Comparison of ENCODE assay signal across 21 cellular contexts in the genomic region with DNA sequence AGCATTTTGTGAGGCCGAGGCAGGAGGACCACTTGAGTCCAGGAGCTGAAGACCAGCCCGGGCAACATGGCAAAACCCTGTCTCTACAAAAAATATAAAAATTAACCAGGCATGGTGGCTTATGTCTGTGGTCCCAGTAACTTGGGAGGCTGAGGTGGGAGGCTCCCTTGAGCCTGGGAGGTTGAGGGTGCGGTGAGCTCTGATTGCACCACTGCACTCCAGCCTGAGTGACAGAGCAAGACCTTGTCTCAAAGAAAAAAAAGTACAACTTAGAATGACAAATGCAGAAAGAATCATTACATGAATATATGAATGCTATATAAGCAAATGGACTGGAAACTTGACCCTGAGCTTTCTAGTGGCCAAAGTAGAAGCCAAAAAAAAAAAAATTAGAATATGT. TPM values are rescaled to one million over a fixed set of nuclear protein-coding genes. Genes with fewer than 3 reads are reported as not detected.
DNase-seq lines count a peak whose midpoint lies in the region; TF ChIP-seq lines count a peak whose summit lies in the region.
"Had no signal": no experiment of that assay in that cellular context is flagged by ENCODE, and none has a peak within 500 bp of the region (broad histone marks: within the 10 kb centered on the region; RNA-seq: fewer than 3 reads in every experiment).

No MANE protein-coding gene starts in this region.

- H3K27ac Mint-ChIP-seq in CD14-positive monocyte, result peak overlapping the region in 6 of 7 donors; percentile 64 to 88 (median 76)
- peak overlapping the region; percentile 10 for H3K27ac Mint-ChIP-seq in dendritic cell treated with granulocyte-macrophage colony-stimulating factor and Interleukin-4, amounts not matched to agents 40 ng/mL and 50 ng/mL, for 4 days
- H3K27ac Mint-ChIP-seq: H9, IgD-negative memory B cell, T-cell had no signal

- H3K4me2 ChIP-seq in Loucy (ENCODE audit: low read depth, low read length, poor library complexity, severe bottlenecking) (peak overlapping the region; percentile 69), Karpas-422 (ENCODE audit: low read depth, low read length, poor library complexity, severe bottlenecking) (no peak overlapping the region)

- peaks cover 32% of the 10 kb centered on the region for H3K4me1 Mint-ChIP-seq in CD14-positive monocyte
- H3K4me1 Mint-ChIP-seq in dendritic cell treated with granulocyte-macrophage colony-stimulating factor and Interleukin-4, amounts not matched to agents 40 ng/mL and 50 ng/mL, for 4 days (ENCODE audit: low read depth), result peaks cover 28% of the 10 kb centered on the region
- H3K4me1 Mint-ChIP-seq: H9 had no signal

- H3K27me3 ChIP-seq in Loucy (ENCODE audit: insufficient read depth, low read length, poor library complexity, severe bottlenecking) (no peaks in the 10 kb centered on the region), stomach (no peaks in the 10 kb centered on the region), Karpas-422 (ENCODE audit: low read length) (no peaks in the 10 kb centered on the region)
- H3K27me3 ChIP-seq: MG63, Peyer's patch, SJCRH30 had no signal

- TF ChIP-seq EP300 in stomach (IDR thresholded peaks at IDR 0.05), result no peak

- H3K9me3 Mint-ChIP-seq in CD14-positive monocyte, result no peaks in the 10 kb centered on the region
- H3K9me3 Mint-ChIP-seq in dendritic cell treated with granulocyte-macrophage colony-stimulating factor and Interleukin-4, amounts not matched to agents 40 ng/mL and 50 ng/mL, for 4 days, result no peaks in the 10 kb centered on the region
- H3K9me3 Mint-ChIP-seq: H9, IgD-negative memory B cell, T-cell had no signal

- H3K79me2 ChIP-seq in Loucy (ENCODE audit: insufficient read depth, low read length) (no peaks in the 10 kb centered on the region), Karpas-422 (ENCODE audit: low read length) (no peaks in the 10 kb centered on the region)

- H3K4me1 ChIP-seq in Loucy (ENCODE audit: insufficient read depth, low read length, poor library complexity, severe bottlenecking), result peaks cover 24% of the 10 kb centered on the region
- H3K4me1 ChIP-seq in stomach, result peaks cover 16 to 62% (median 39%) of the 10 kb centered on the region in 4 donors
- H3K4me1 ChIP-seq in Karpas-422 (ENCODE audit: low read length), result peaks cover 6% of the 10 kb centered on the region
- H3K4me1 ChIP-seq: SJCRH30 had no signal

- H4K20me1 ChIP-seq in Loucy (ENCODE audit: insufficient read depth, low read length, poor library complexity, severe bottlenecking) (no peaks in the 10 kb centered on the region), Karpas-422 (ENCODE audit: insufficient read depth, low read depth, low read length) (no peaks in the 10 kb centered on the region)

- no peaks in the 10 kb centered on the region for H3F3A ChIP-seq in Loucy (ENCODE audit: low read depth)

- H3K9me3 ChIP-seq in Loucy (ENCODE audit: insufficient read depth, low read depth, low read length), result no peaks in the 10 kb centered on the region
- no peaks in the 10 kb centered on the region for H3K9me3 ChIP-seq in stomach
- H3K9me3 ChIP-seq in Karpas-422 (ENCODE audit: low read length), result no peaks in the 10 kb centered on the region
- H3K9me3 ChIP-seq: MG63, Peyer's patch, SJCRH30 had no signal

- H2AFZ ChIP-seq in Loucy (ENCODE audit: low read length), result no peak overlapping the region
- no peak overlapping the region for H2AFZ ChIP-seq in Karpas-422 (ENCODE audit: low read length)

- no peak for DNase-seq in CD14-positive monocyte (ENCODE audit: low spot score)
- no peak for DNase-seq in stomach
- DNase-seq in NCI-H2081 treated with DMSO at 0.1 percent for 48 hours (lab: John Stamatoyannopoulos, UW), result no peak
- no peak for DNase-seq in NCI-H82 (lab: John Stamatoyannopoulos, UW)
- DNase-seq in Karpas-422, result no peak
- DNase-seq: COR-L47; DMS 273 treated with DMSO at 0.1 percent for 48 hours; H9; Kasumi-1; MG63; NCI-H1092; NCI-H1436; NCI-H187 treated with DMSO at 0.1 percent for 48 hours; NCI-H510A; NK-92 treated with Interleukin-12 subunit alpha and Interleukin-12 subunit beta, amount 100 ng/mL, for 24 hours; Peyer's patch; SJCRH30; T-cell had no signal

- H3K9me2 ChIP-seq in Loucy (replicated peaks; ENCODE audit: low read depth, low read length) (no peaks in the 10 kb centered on the region), Karpas-422 (replicated peaks; ENCODE audit: insufficient read depth, low read length) (no peaks in the 10 kb centered on the region)

- no peak overlapping the region for H3K4me3 Mint-ChIP-seq in CD14-positive monocyte
- no peak overlapping the region for H3K4me3 Mint-ChIP-seq in dendritic cell treated with granulocyte-macrophage colony-stimulating factor and Interleukin-4, amounts not matched to agents 40 ng/mL and 50 ng/mL, for 4 days
- H3K4me3 Mint-ChIP-seq: H9, T-cell had no signal

- H3K36me3 ChIP-seq in Loucy (ENCODE audit: insufficient read depth, low read length) (no peaks in the 10 kb centered on the region), stomach (no peaks in the 10 kb centered on the region), Karpas-422 (ENCODE audit: insufficient read depth, low read length) (no peaks in the 10 kb centered on the region)
- H3K36me3 ChIP-seq: MG63, Peyer's patch, SJCRH30 had no signal

- peaks cover 0 to 4% (median 1%) of the 10 kb centered on the region in 3 donors for H3K27me3 Mint-ChIP-seq in CD14-positive monocyte (ENCODE audit: low read depth in 3 of 3)
- H3K27me3 Mint-ChIP-seq in dendritic cell treated with granulocyte-macrophage colony-stimulating factor and Interleukin-4, amounts not matched to agents 40 ng/mL and 50 ng/mL, for 4 days, result no peaks in the 10 kb centered on the region
- H3K27me3 Mint-ChIP-seq: IgD-negative memory B cell, T-cell had no signal

- no peak overlapping the region for H3K9ac ChIP-seq in Loucy (ENCODE audit: low read depth, low read length, poor library complexity, severe bottlenecking)
- no peak overlapping the region for H3K9ac ChIP-seq in Karpas-422 (ENCODE audit: low read length)

- no peak overlapping the region for H3K4me3 ChIP-seq in Loucy (ENCODE audit: low read length, poor library complexity, severe bottlenecking)
- H3K4me3 ChIP-seq in stomach, result no peak overlapping the region
- no peak overlapping the region for H3K4me3 ChIP-seq in Karpas-422 (ENCODE audit: low read length)
- H3K4me3 ChIP-seq: MG63, Peyer's patch, SJCRH30 had no signal

- no peaks in the 10 kb centered on the region for H3K36me3 Mint-ChIP-seq in CD14-positive monocyte
- H3K36me3 Mint-ChIP-seq in dendritic cell treated with granulocyte-macrophage colony-stimulating factor and Interleukin-4, amounts not matched to agents 40 ng/mL and 50 ng/mL, for 4 days (ENCODE audit: low read depth), result no peaks in the 10 kb centered on the region
- H3K36me3 Mint-ChIP-seq: IgD-negative memory B cell had no signal

- WGBS in stomach, 5 donors, result 89 to 97% (median 94%) methylated on average over 3 of the region's 3 CpGs

- no peak for TF ChIP-seq CTCF in CD14-positive monocyte (IDR thresholded peaks at IDR 0.05)
- TF ChIP-seq CTCF in Loucy (conservative IDR thresholded peaks at IDR 0.05; ENCODE audit: low read length), result no peak
- TF ChIP-seq CTCF in stomach (IDR thresholded peaks at IDR 0.05), result no peak

- peak overlapping the region; percentile 54 to 89 (median 81) for H3K27ac ChIP-seq in stomach
- no peak overlapping the region for H3K27ac ChIP-seq in Karpas-422 (ENCODE audit: low read length)
- H3K27ac ChIP-seq: SJCRH30 had no signal

- TF ChIP-seq POLR2A in stomach (IDR thresholded peaks at IDR 0.05), result no peak

- intact Hi-C loops in CD14-positive monocyte (cut with micrococcal nuclease) (no loop called here), stomach (cut with DNase I; ENCODE audit: low total_unique reads) (no loop called here)
- intact Hi-C loops in dendritic cell treated with granulocyte-macrophage colony-stimulating factor and Interleukin-4, amounts not matched to agents 40 ng/mL and 50 ng/mL, for 4 days (cut with micrococcal nuclease), result no loop called here

RNA-seq across cellular contexts. Expression of a gene that starts 19.1 kb away (rescaled TPM):
- polyA plus RNA-seq in CD14-positive monocyte (not detected), stomach (10 to 100 TPM; 25.5 to 47.7 (median 35.1) TPM)
- 100 to 1,000 TPM in 2 of 5 donors, 10 to 100 TPM in 3; 56.8 to 185 (median 84.3) TPM for total RNA-seq in stomach
- 0.22 and 4.7 TPM in 2 replicates for total RNA-seq in Karpas-422 (2014; rRNA removed; shearing (Covaris generic); ENCODE audit: low replicate concordance)
- total RNA-seq: SJCRH30 had no signal

RNA-seq across cellular contexts. Expression of a gene that starts 42.4 kb away (rescaled TPM):
- polyA plus RNA-seq in CD14-positive monocyte, result 10 to 100 TPM; 43.3 to 50.8 TPM
- total RNA-seq in stomach, result 10 to 100 TPM in 3 of 5 donors, 1 to 10 TPM in 1, not detected in 1; 2.9 to 70.1 (median 44.6) TPM
- polyA plus RNA-seq in stomach, result 10 to 100 TPM; 15.4 to 26.9 (median 16.3) TPM
- 11.1 and 18.7 TPM in 2 replicates for total RNA-seq in Karpas-422 (2014; rRNA removed; shearing (Covaris generic); ENCODE audit: low replicate concordance)

RNA-seq across cellular contexts. Expression of a gene that starts 57.2 kb away (rescaled TPM):
- polyA plus RNA-seq in CD14-positive monocyte (1 to 10 TPM; 1.2 to 5.2 TPM), stomach (10 to 100 TPM; 20.4 to 48.6 (median 46.8) TPM)
- total RNA-seq in stomach, result 10 to 100 TPM in 4 of 5 donors, 1 to 10 TPM in 1; 3.5 to 69.9 (median 25.2) TPM
- 7.9 and 17.8 TPM in 2 replicates for total RNA-seq in Karpas-422 (2014; rRNA removed; shearing (Covaris generic); ENCODE audit: low replicate concordance)

Comparison
In these comparisons a context has a peak if more than half of its experiments do, and no peak if none do; other contexts are left out.
1. RNA of a gene that starts 19.1 kb away (total RNA-seq): 56.8 to 185 TPM in stomach; 0.22 to 4.7 TPM in Karpas-422; every median in the first group is over 10 times any median in the second.